Comparison of ENCODE assay signal across 8 cellular contexts in the genomic region with DNA sequence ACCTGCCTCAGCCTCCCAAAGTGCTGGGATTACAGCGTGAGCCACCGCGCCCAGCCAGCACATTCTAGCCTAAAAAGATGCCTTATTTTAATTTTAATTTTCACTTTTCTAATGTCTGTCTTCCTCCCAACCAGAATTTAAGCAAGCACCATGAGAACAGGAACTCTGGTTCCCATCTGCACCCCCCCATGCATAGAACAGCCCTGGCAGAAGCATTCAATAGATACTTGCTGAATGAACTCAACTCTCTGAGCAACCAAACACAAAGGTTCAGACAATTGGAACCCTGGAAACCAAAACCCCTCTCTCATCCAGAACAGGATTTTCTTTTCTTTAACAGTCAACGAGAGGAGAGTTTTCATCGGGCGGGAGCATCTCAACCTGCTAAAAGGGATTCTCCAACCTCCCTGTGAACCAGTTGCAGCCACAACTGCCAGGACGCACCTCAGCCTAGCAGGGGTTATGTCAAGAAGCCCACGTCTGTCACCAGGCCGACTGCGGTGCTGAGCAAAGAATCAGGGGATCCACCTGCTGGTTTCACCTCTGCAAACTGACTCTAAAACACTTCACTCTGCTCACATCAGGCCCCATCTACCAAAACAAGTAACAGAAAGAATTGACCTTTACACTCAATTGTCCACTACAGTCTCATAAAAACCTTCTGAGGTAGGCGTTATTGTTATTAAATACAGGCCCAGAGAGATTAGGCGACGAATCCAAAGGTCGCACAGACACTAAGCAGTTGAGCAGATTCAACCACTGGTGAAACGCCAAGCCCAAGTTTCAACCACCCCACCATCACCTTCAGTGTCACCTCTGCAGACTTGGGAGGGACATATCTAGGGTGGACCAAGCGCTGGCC. TPM values are rescaled to one million over a fixed set of nuclear protein-coding genes. Genes with fewer than 3 reads are reported as not detected.
DNase-seq lines count a peak whose midpoint lies in the region; TF ChIP-seq lines count a peak whose summit lies in the region.

No MANE protein-coding gene starts in this region.

- H3K4me3 Mint-ChIP-seq in Calu3 (ENCODE audit: low read depth, unreplicated experiment), result peak overlapping the region; percentile 71

- TF ChIP-seq CTCF in Calu3 (IDR thresholded peaks at IDR 0.05; ENCODE audit: unreplicated experiment), result no peak
- TF ChIP-seq CTCF in neutrophil (IDR thresholded peaks at IDR 0.05), result no peak

- TSS peak; percentile 44 for BruUV-seq in Calu3 (replicated peaks; lab: Mats Ljungman, UMichigan)

- H3K9me3 Mint-ChIP-seq in Calu3 (ENCODE audit: low read depth, unreplicated experiment), result no peaks in the 10 kb centered on the region

- intact Hi-C loops in Calu3 (cut with micrococcal nuclease; ENCODE audit: unreplicated experiment), result no loop called here

- no peaks in the 10 kb centered on the region for H3K27me3 Mint-ChIP-seq in Calu3 (ENCODE audit: unreplicated experiment)

- peaks cover 27% of the 10 kb centered on the region for H3K4me1 Mint-ChIP-seq in Calu3 (ENCODE audit: low read depth, unreplicated experiment)

- CTCF ChIA-PET in Calu3 (lab: Charles Lee) (no interaction called here), HEK293T (lab: Yijun Ruan, JAX) (no interaction called here)

- H3K36me3 ChIP-seq in MG63 (peaks cover 38% of the 10 kb centered on the region), ectodermal cell (ENCODE audit: control insufficient read depth, insufficient read depth, low read length) (peaks cover 5% of the 10 kb centered on the region), neutrophil (peaks cover 44% of the 10 kb centered on the region)

- H3K9me3 ChIP-seq in MG63, result no peaks in the 10 kb centered on the region
- H3K9me3 ChIP-seq in ectodermal cell (ENCODE audit: control insufficient read depth, low read length), result no peaks in the 10 kb centered on the region
- H3K9me3 ChIP-seq in neutrophil, result no peaks in the 10 kb centered on the region

- peaks cover 34% of the 10 kb centered on the region for H3K36me3 Mint-ChIP-seq in Calu3 (ENCODE audit: insufficient read depth, unreplicated experiment)

- H3K27ac ChIP-seq in ectodermal cell (ENCODE audit: insufficient read depth, low read depth, low read length, poor library complexity, severe bottlenecking) (no peak overlapping the region), neutrophil (peak overlapping the region; percentile 91)

- 80 to 81% methylated on average over 16 of the region's 16 CpGs for WGBS in ectodermal cell, 2 experiments

- POLR2A ChIA-PET in HEK293T (lab: Yijun Ruan, JAX), result interaction anchor here (2.2 kb wide), 1 partner anchor 15 kb away, joined by 31 read pairs; no protein-coding TSS in a partner anchor

- no peak overlapping the region for H3K27ac Mint-ChIP-seq in Calu3 (ENCODE audit: unreplicated experiment)

- peak overlapping the region; percentile 52 for H3K4me3 ChIP-seq in MG63
- peak overlapping the region; percentile 46 for H3K4me3 ChIP-seq in ectodermal cell (ENCODE audit: insufficient read depth, low read depth, low read length)
- peak overlapping the region; percentile 63 to 64 for H3K4me3 ChIP-seq in neutrophil (ENCODE audit: low read depth in 1 of 2, low read length in 1 of 2)

- no peak for DNase-seq in Calu3
- DNase-seq in MG63, result no peak
- DNase-seq in hippocampal formation (lab: John Stamatoyannopoulos, UW), result no peak
- no peak for DNase-seq in occipital lobe (lab: John Stamatoyannopoulos, UW)
- DNase-seq in retina, result no peak
- no peak for DNase-seq in HEK293T (ENCODE audit: extremely low spot score)

- H3K4me1 ChIP-seq in ectodermal cell (ENCODE audit: control insufficient read depth, insufficient read depth, low read length) (peaks cover 16% of the 10 kb centered on the region), neutrophil (ENCODE audit: control insufficient read depth in 1 of 2, insufficient read depth in 1 of 2, low read depth in 1 of 2, low read length in 1 of 2) (peaks cover 27 to 35% of the 10 kb centered on the region in 2 experiments)

- no peaks in the 10 kb centered on the region for H3K27me3 ChIP-seq in MG63
- no peaks in the 10 kb centered on the region for H3K27me3 ChIP-seq in ectodermal cell (ENCODE audit: control insufficient read depth, insufficient read depth, low read length, poor library complexity, severe bottlenecking)
- H3K27me3 ChIP-seq in neutrophil, result no peaks in the 10 kb centered on the region

TF ChIP-seq in HEK293T, 16 proteins besides CTCF, POLR2A, EP300 and RAD21:
- TF ChIP-seq FOXM1 (IDR thresholded peaks at IDR 0.05; ENCODE audit: borderline replicate concordance), result no peak
- TF ChIP-seq FOXK2 (IDR thresholded peaks at IDR 0.05), result no peak
- no peak for TF ChIP-seq L3MBTL2 (conservative IDR thresholded peaks at IDR 0.05)
- no peak for TF ChIP-seq CTBP1 (IDR thresholded peaks at IDR 0.05; ENCODE audit: borderline replicate concordance)
- no peak for TF ChIP-seq SUZ12 (IDR thresholded peaks at IDR 0.05)
- no peak for TF ChIP-seq HDGF (IDR thresholded peaks at IDR 0.05; ENCODE audit: borderline replicate concordance)
- no peak for TF ChIP-seq ELF4 (IDR thresholded peaks at IDR 0.05)
- TF ChIP-seq SP1 (IDR thresholded peaks at IDR 0.05), result no peak
- no peak for TF ChIP-seq ARNT (IDR thresholded peaks at IDR 0.05)
- TF ChIP-seq, protein P1, sequence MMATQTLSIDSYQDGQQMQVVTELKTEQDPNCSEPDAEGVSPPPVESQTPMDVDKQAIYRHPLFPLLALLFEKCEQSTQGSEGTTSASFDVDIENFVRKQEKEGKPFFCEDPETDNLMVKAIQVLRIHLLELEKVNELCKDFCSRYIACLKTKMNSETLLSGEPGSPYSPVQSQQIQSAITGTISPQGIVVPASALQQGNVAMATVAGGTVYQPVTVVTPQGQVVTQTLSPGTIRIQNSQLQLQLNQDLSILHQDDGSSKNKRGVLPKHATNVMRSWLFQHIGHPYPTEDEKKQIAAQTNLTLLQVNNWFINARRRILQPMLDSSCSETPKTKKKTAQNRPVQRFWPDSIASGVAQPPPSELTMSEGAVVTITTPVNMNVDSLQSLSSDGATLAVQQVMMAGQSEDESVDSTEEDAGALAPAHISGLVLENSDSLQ (IDR thresholded peaks at IDR 0.05), result no peak
- no peak for TF ChIP-seq TARDBP (IDR thresholded peaks at IDR 0.05)
- no peak for TF ChIP-seq LEF1 (IDR thresholded peaks at IDR 0.05; ENCODE audit: borderline replicate concordance)
- no peak for TF ChIP-seq BHLHE40 (IDR thresholded peaks at IDR 0.05; ENCODE audit: borderline replicate concordance)
- no peak for TF ChIP-seq FOXA1 (IDR thresholded peaks at IDR 0.05)
- TF ChIP-seq NFRKB (IDR thresholded peaks at IDR 0.05), result no peak
- TF ChIP-seq ZNF384 (IDR thresholded peaks at IDR 0.05), result no peak
TF ChIP-seq in HEK293T: peak in this region for 0.

RNA-seq across cellular contexts. Expression of gene KIAA2013, which starts 1.7 kb away (rescaled TPM):
- total RNA-seq in Calu3 (2022), result 33.7 and 37.8 TPM in 2 replicates
- total RNA-seq in MG63 (2014; rRNA removed; shearing (Covaris generic); ENCODE audit: low replicate concordance), result 43.8 and 57.2 TPM in 2 replicates
- polyA plus RNA-seq in ectodermal cell (2013, experiment 1 of 4), result 36.7 TPM
- 35.8 TPM for polyA plus RNA-seq in ectodermal cell (2013, experiment 2 of 4)
- polyA plus RNA-seq in ectodermal cell (2013, experiment 3 of 4), result 31.6 TPM
- polyA plus RNA-seq in ectodermal cell (2013, experiment 4 of 4), result 32.0 TPM
- total RNA-seq in occipital lobe, result 18.6 TPM

RNA-seq across cellular contexts. Expression of gene PLOD1, which starts 10.0 kb away (rescaled TPM):
- total RNA-seq in Calu3 (2022) (77.2 and 80.2 TPM in 2 replicates), occipital lobe (23.9 TPM)
- total RNA-seq in MG63 (2014; rRNA removed; shearing (Covaris generic); ENCODE audit: low replicate concordance), result 124 and 169 TPM in 2 replicates
- 70.3 TPM for polyA plus RNA-seq in ectodermal cell (2013, experiment 1 of 4)
- 67.5 TPM for polyA plus RNA-seq in ectodermal cell (2013, experiment 2 of 4)
- polyA plus RNA-seq in ectodermal cell (2013, experiment 3 of 4), result 48.9 TPM
- 57.5 TPM for polyA plus RNA-seq in ectodermal cell (2013, experiment 4 of 4)

RNA-seq across cellular contexts. Expression of gene MFN2, which starts 55.7 kb away (rescaled TPM):
- 61.8 and 66.5 TPM in 2 replicates for total RNA-seq in Calu3 (2022)
- 25.2 and 43.7 TPM in 2 replicates for total RNA-seq in MG63 (2014; rRNA removed; shearing (Covaris generic); ENCODE audit: low replicate concordance)
- 65.3 TPM for polyA plus RNA-seq in ectodermal cell (2013, experiment 1 of 4)
- 64.5 TPM for polyA plus RNA-seq in ectodermal cell (2013, experiment 2 of 4)
- polyA plus RNA-seq in ectodermal cell (2013, experiment 3 of 4), result 44.3 TPM
- polyA plus RNA-seq in ectodermal cell (2013, experiment 4 of 4), result 50.1 TPM
- total RNA-seq in occipital lobe, result 35.1 TPM
